1 cellular context compared by ENCODE assay signal in the genomic region with DNA sequence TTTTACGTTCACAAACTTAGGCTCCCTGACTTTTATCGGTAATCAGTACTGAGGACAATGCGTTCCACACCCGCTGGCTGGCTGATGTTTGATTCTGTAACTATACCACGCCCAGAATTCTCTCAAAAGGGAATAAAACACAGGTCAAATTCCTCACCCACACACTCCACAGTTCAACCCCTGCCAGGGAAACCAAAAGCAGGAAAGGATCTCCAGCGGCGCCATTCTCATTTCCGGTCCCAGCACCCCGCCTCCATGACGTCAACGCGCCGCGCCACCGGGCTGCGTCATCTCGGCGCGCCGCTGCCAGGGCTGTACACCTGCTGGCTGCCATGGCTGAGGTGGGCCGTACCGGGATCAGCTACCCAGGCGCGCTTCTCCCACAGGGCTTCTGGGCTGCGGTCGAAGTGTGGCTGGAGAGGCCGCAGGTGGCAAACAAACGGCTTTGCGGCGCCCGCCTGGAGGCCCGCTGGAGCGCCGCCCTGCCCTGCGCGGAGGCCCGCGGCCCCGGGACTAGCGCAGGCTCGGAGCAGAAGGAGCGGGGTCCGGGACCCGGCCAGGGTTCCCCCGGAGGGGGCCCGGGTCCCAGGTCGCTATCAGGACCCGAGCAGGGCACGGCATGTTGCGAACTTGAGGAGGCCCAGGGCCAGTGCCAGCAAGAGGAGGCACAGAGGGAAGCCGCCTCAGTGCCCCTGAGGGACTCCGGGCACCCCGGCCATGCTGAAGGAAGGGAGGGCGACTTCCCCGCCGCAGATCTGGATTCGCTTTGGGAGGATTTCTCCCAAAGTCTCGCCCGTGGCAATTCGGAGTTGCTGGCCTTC.
A peak's percentile ranks its signal among the peaks of the same experiment; 100 is the strongest.
TF ChIP-seq lines count a peak whose summit lies in the region.

TSS of gene ACOX3 (minus strand) at position 233 of the 821 bp plus-strand sequence. CDS start 24,202 bp downstream, outside the sequence.
TSS of gene TRMT44 (plus strand) at position 287 of the 821 bp plus-strand sequence. CDS start at position 333, 46 bp downstream.

TF ChIP-seq in K562, 482 proteins besides CTCF, POLR2A, EP300 and RAD21 (continued from another document and continues in another):
- TF ChIP-seq ZNF592 (IDR thresholded peaks at IDR 0.05) (no peak), ZNF639 (CRISPR knock-in tag; conservative IDR thresholded peaks at IDR 0.05 in 1 of 2, IDR thresholded peaks at IDR 0.05 in 1 of 2) (no peak), SAFB2 (IDR thresholded peaks at IDR 0.05; ENCODE audit: borderline replicate concordance, low read depth, low read length, severe bottlenecking) (no peak), SETDB1 (IDR thresholded peaks at IDR 0.05; ENCODE audit: low read length) (no peak), HBP1 (CRISPR knock-in tag; IDR thresholded peaks at IDR 0.05) (no peak), HNRNPUL1 (IDR thresholded peaks at IDR 0.05; ENCODE audit: low read length) (no peak), TRIM28 (IDR thresholded peaks at IDR 0.05) (no peak), SMAD1 (IDR thresholded peaks at IDR 0.05; ENCODE audit: low read depth, low read length, partially characterized antibody) (no peak), NR1H2 (CRISPR knock-in tag; IDR thresholded peaks at IDR 0.05) (0 out of 2 replicates have a peak, but pooled peaks have one; percentile 77), STAG1 (CRISPR knock-in tag; IDR thresholded peaks at IDR 0.05; ENCODE audit: borderline replicate concordance) (no peak), PHF20 (IDR thresholded peaks at IDR 0.05; ENCODE audit: partially characterized antibody) (peak; percentile 97), TBL1XR1 (IDR thresholded peaks at IDR 0.05; ENCODE audit: low read length in 2 of 2) (peak in 1 of 2 experiments; percentile 99; a peak in 2 of 4 replicates), CBX3 (IDR thresholded peaks at IDR 0.05; ENCODE audit: borderline replicate concordance in 1 of 2, low read length in 2 of 2) (peak in 1 of 2 experiments; percentile 58; a peak in 1 of 3 replicates), ZFX (CRISPR knock-in tag; IDR thresholded peaks at IDR 0.05) (peak; percentile 74), LEF1 (IDR thresholded peaks at IDR 0.05) (no peak), ZBTB40 (IDR thresholded peaks at IDR 0.05) (peak; percentile 92), ZBTB40 (CRISPR knock-in tag; IDR thresholded peaks at IDR 0.05) (no peak)
- TF ChIP-seq, protein P1, sequence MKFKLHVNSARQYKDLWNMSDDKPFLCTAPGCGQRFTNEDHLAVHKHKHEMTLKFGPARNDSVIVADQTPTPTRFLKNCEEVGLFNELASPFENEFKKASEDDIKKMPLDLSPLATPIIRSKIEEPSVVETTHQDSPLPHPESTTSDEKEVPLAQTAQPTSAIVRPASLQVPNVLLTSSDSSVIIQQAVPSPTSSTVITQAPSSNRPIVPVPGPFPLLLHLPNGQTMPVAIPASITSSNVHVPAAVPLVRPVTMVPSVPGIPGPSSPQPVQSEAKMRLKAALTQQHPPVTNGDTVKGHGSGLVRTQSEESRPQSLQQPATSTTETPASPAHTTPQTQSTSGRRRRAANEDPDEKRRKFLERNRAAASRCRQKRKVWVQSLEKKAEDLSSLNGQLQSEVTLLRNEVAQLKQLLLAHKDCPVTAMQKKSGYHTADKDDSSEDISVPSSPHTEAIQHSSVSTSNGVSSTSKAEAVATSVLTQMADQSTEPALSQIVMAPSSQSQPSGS (CRISPR knock-in tag; IDR thresholded peaks at IDR 0.05), result no peak
- TF ChIP-seq, protein P2, sequence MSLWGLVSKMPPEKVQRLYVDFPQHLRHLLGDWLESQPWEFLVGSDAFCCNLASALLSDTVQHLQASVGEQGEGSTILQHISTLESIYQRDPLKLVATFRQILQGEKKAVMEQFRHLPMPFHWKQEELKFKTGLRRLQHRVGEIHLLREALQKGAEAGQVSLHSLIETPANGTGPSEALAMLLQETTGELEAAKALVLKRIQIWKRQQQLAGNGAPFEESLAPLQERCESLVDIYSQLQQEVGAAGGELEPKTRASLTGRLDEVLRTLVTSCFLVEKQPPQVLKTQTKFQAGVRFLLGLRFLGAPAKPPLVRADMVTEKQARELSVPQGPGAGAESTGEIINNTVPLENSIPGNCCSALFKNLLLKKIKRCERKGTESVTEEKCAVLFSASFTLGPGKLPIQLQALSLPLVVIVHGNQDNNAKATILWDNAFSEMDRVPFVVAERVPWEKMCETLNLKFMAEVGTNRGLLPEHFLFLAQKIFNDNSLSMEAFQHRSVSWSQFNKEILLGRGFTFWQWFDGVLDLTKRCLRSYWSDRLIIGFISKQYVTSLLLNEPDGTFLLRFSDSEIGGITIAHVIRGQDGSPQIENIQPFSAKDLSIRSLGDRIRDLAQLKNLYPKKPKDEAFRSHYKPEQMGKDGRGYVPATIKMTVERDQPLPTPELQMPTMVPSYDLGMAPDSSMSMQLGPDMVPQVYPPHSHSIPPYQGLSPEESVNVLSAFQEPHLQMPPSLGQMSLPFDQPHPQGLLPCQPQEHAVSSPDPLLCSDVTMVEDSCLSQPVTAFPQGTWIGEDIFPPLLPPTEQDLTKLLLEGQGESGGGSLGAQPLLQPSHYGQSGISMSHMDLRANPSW (CRISPR knock-in tag; IDR thresholded peaks at IDR 0.05), result no peak
- TF ChIP-seq, protein P3, sequence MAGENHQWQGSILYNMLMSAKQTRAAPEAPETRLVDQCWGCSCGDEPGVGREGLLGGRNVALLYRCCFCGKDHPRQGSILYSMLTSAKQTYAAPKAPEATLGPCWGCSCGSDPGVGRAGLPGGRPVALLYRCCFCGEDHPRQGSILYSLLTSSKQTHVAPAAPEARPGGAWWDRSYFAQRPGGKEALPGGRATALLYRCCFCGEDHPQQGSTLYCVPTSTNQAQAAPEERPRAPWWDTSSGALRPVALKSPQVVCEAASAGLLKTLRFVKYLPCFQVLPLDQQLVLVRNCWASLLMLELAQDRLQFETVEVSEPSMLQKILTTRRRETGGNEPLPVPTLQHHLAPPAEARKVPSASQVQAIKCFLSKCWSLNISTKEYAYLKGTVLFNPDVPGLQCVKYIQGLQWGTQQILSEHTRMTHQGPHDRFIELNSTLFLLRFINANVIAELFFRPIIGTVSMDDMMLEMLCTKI (IDR thresholded peaks at IDR 0.05; ENCODE audit: partially characterized antibody), result no peak
